ENCODE assay signal across 26 cellular contexts in genomic region chr10:62113680-62114079, GRCh38.
"Had no signal": no experiment of that assay in that cellular context is flagged by ENCODE, and none has a peak within 500 bp of the region (broad histone marks: within the 10 kb centered on the region; RNA-seq: fewer than 3 reads in every experiment).

No MANE protein-coding gene starts in this region.

- H3K4me1 Mint-ChIP-seq: neural progenitor cell had no signal

- H3K36me3 Mint-ChIP-seq: natural killer cell; neural progenitor cell; stimulated activated memory B cell treated with anti-CD40 and anti-IgM and Interleukin-4, amounts not matched to agents 10 μg/mL and 1 μg/mL and 100 μg/mL, for 72 hours had no signal

- H3K4me3 Mint-ChIP-seq: activated naive CD8-positive, alpha-beta T cell treated with anti-CD3 and anti-CD28 coated beads, Interleukin-2, amount 10 ng/mL, durations not matched to agents 7 days and 5 days; natural killer cell; neural progenitor cell; stimulated activated memory B cell treated with anti-CD40 and anti-IgM and Interleukin-4, amounts not matched to agents 10 μg/mL and 1 μg/mL and 100 μg/mL, for 72 hours; T-helper 17 cell had no signal

- FAIRE-seq: astrocyte, small intestine had no signal

- H3K27me3 Mint-ChIP-seq: activated naive CD8-positive, alpha-beta T cell treated with anti-CD3 and anti-CD28 coated beads, Interleukin-2, amount 10 ng/mL, durations not matched to agents 7 days and 5 days; stimulated activated memory B cell treated with anti-CD40 and anti-IgM and Interleukin-4, amounts not matched to agents 10 μg/mL and 1 μg/mL and 100 μg/mL, for 72 hours; T-helper 17 cell had no signal

- H3K27ac Mint-ChIP-seq: activated naive CD8-positive, alpha-beta T cell treated with anti-CD3 and anti-CD28 coated beads, Interleukin-2, amount 10 ng/mL, durations not matched to agents 7 days and 5 days; natural killer cell; neural progenitor cell; stimulated activated memory B cell treated with anti-CD40 and anti-IgM and Interleukin-4, amounts not matched to agents 10 μg/mL and 1 μg/mL and 100 μg/mL, for 72 hours; T-helper 17 cell had no signal

- ATAC-seq: gastroesophageal sphincter; natural killer cell; psoas muscle; stimulated activated memory B cell treated with anti-CD40 and anti-IgM and Interleukin-4, amounts not matched to agents 10 μg/mL and 1 μg/mL and 100 μg/mL, for 72 hours; T-helper 17 cell had no signal

- DNase-seq: activated CD8-positive, alpha-beta memory T cell treated with anti-CD3 and anti-CD28 coated beads for 24 hours; activated naive CD4-positive, alpha-beta T cell; activated naive CD8-positive, alpha-beta T cell treated with anti-CD3 and anti-CD28 coated beads, Interleukin-2, amount 10 ng/mL, durations not matched to agents 7 days and 5 days; activated T-cell treated with anti-CD3 and anti-CD28 coated beads, Interleukin-2, amount 50 U/mL, for 1 hour; amniotic stem cell; brain microvascular endothelial cell; dorsolateral prefrontal cortex; effector memory CD4-positive, alpha-beta T cell; erythroblast; islet precursor cell; left ventricle myocardium inferior; mesendoderm; natural killer cell; occipital lobe; psoas muscle; sigmoid colon; small intestine; stimulated activated CD4-positive, alpha-beta T cell treated with anti-CD3 and anti-CD28 coated beads, Interleukin-4, amount 100 ng/mL, for 24 hours; T-helper 17 cell; T1000; tibial artery; WERI-Rb-1 had no signal

- H3K9me3 Mint-ChIP-seq: natural killer cell; neural progenitor cell; stimulated activated memory B cell treated with anti-CD40 and anti-IgM and Interleukin-4, amounts not matched to agents 10 μg/mL and 1 μg/mL and 100 μg/mL, for 72 hours had no signal
